Comparison of ENCODE assay signal across 8 cellular contexts in genomic region chr1:12173631-12174121, GRCh38. TPM values are rescaled to one million over a fixed set of nuclear protein-coding genes. Genes with fewer than 3 reads are reported as not detected.
A peak's percentile ranks its signal among the peaks of the same experiment; 100 is the strongest.
DNase-seq lines count a peak whose midpoint lies in the region; ATAC-seq and TF ChIP-seq lines count a peak whose summit lies in the region.

No MANE protein-coding gene starts in this region.

- DNase-seq in activated effector memory CD4-positive, alpha-beta T cell treated with Interleukin-2 at 50 U/mL for 16 hours = peak; percentile 78
- peak; percentile 60 for DNase-seq in lung (ENCODE audit: low spot score)
- DNase-seq in stimulated activated CD8-positive, alpha-beta memory T cell treated with anti-CD3 and anti-CD28 coated beads, Interleukin-7, amount 100 ng/mL, for 1 hour (ENCODE audit: low read depth in 2 of 2) = peak; percentile 90 to 93
- DNase-seq in RKO (ENCODE audit: low spot score) = no peak
- DNase-seq in EL = no peak

- H3K4me3 ChIP-seq in OCI-LY3 (ENCODE audit: low read length) (no peak overlapping the region), lung (no peak overlapping the region)

- H3K4me2 ChIP-seq in OCI-LY3 (ENCODE audit: low read length) = peak overlapping the region; percentile 47

- no peak overlapping the region for H3K27ac ChIP-seq in OCI-LY3 (ENCODE audit: low read length)
- peak overlapping the region; percentile 37 to 80 for H3K27ac ChIP-seq in lung (ENCODE audit: low read depth in 1 of 2, low read length in 1 of 2)

- 19 to 40% methylated on average over 11 of the region's 11 CpGs for WGBS in lung, 2 donors

- no peak overlapping the region for H3K9ac ChIP-seq in OCI-LY3 (ENCODE audit: low read length)

- ATAC-seq in lung (ENCODE audit: insufficient read depth, low FRiP score) = no peak
- no peak for ATAC-seq in HG03520 (IDR thresholded peaks at IDR 0.05; ENCODE audit: unreplicated experiment)
- no peak for ATAC-seq in GM21576 (IDR thresholded peaks at IDR 0.05; ENCODE audit: unreplicated experiment)

- H2AFZ ChIP-seq in OCI-LY3 (ENCODE audit: low read depth, low read length) = no peak overlapping the region

- H4K20me1 ChIP-seq in OCI-LY3 (ENCODE audit: insufficient read depth, low read length) = peaks cover 91% of the 10 kb centered on the region

- H3K36me3 ChIP-seq in OCI-LY3 (replicated peaks; ENCODE audit: low read depth, low read length) (peaks cover 36% of the 10 kb centered on the region), lung (ENCODE audit: control insufficient read depth in 2 of 2, insufficient read depth in 2 of 2, low read length in 2 of 2) (no peaks in the 10 kb centered on the region)

- no peaks in the 10 kb centered on the region for H3K27me3 ChIP-seq in OCI-LY3 (ENCODE audit: low read depth, low read length)
- no peaks in the 10 kb centered on the region for H3K27me3 ChIP-seq in lung (ENCODE audit: control insufficient read depth, insufficient read depth)

- TF ChIP-seq CTCF in OCI-LY3 (IDR thresholded peaks at IDR 0.05; ENCODE audit: low read depth, low read length) = no peak
- no peak for TF ChIP-seq CTCF in lung (IDR thresholded peaks at IDR 0.05; ENCODE audit: control extremely low read depth, extremely low read depth)

- H3K9me3 ChIP-seq in OCI-LY3 (ENCODE audit: insufficient read depth, low read length) = no peaks in the 10 kb centered on the region
- H3K9me3 ChIP-seq in lung (ENCODE audit: control insufficient read depth in 2 of 2, insufficient read depth in 1 of 2, low read length in 1 of 2) = no peaks in the 10 kb centered on the region

- peaks cover 93% of the 10 kb centered on the region for H3K79me2 ChIP-seq in OCI-LY3 (ENCODE audit: low read length)

- peaks cover 34% of the 10 kb centered on the region for H3K4me1 ChIP-seq in OCI-LY3 (ENCODE audit: low read length)
- peaks cover 4 to 43% of the 10 kb centered on the region in 2 donors for H3K4me1 ChIP-seq in lung (ENCODE audit: control insufficient read depth in 2 of 2, insufficient read depth in 2 of 2, low read length in 2 of 2)

RNA-seq across cellular contexts. Expression of gene TNFRSF1B, which starts 6.9 kb away (rescaled TPM):
- 10 to 100 TPM; 52.0 to 79.0 TPM for total RNA-seq in lung
- 100 to 1,000 TPM in 1 of 2 donors, 10 to 100 TPM in 1; 15.4 to 246 TPM for polyA plus RNA-seq in lung

RNA-seq across cellular contexts. Expression of gene VPS13D, which starts 56.2 kb away (rescaled TPM):
- 10 to 100 TPM; 55.3 to 76.0 TPM for total RNA-seq in lung
- 10 to 100 TPM; 18.4 to 19.7 TPM for polyA plus RNA-seq in lung

Comparison
In these comparisons a context has a peak if more than half of its experiments do, and no peak if none do; other contexts are left out.
1. DNase-seq: peak in activated effector memory CD4-positive, alpha-beta T cell treated with Interleukin-2 at 50 U/mL for 16 hours (single experiment), lung (single experiment) and stimulated activated CD8-positive, alpha-beta memory T cell treated with anti-CD3 and anti-CD28 coated beads, Interleukin-7, amount 100 ng/mL, for 1 hour (2 of 2); none in RKO (single experiment) and EL (single experiment).